Comparison of ENCODE assay signal across 13 cellular contexts in the genomic region with DNA sequence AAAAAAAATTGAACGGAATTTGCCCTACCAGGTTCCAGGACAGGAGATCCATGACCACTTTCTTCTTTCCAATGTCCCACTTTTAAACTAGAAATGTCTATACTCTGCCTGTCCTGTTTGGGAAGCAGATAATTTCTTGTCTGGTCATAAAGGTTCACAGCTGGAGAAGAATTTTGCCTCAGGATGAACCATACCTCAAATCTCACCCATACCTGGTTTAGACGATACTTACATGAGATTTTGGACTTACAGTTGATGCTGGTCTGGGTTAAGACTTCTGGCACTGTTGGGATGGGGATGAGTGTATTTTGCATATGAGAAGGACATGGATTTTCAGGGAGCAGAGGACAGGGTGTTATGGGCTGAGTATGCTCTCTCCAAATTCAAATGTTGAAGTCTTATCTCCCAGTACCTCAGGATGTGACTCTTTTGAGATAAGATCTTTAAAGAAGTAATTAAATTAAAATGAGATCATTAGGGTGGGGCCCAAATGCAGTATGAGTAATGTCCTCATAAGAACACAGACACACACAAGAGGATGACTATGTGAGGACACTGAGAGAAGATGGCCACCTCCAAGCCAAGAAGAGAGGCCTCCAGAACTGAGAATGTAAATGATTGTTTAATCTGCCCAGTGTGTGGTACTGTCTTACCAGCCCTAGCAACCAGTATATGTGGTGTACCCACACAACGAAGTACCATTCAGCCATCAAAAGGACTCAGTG. TPM values are rescaled to one million over a fixed set of nuclear protein-coding genes. Genes with fewer than 3 reads are reported as not detected.
A peak's percentile ranks its signal among the peaks of the same experiment; 100 is the strongest.
DNase-seq lines count a peak whose midpoint lies in the region; ATAC-seq and TF ChIP-seq lines count a peak whose summit lies in the region.
"Not testable (repeated sequence)": the region's sequence is repeated elsewhere in the genome, so short reads cannot be mapped to it uniquely, and the experiment has no call there.
"Had no signal": no experiment of that assay in that cellular context is flagged by ENCODE, and none has a peak within 500 bp of the region (broad histone marks: within the 10 kb centered on the region; RNA-seq: fewer than 3 reads in every experiment).

No MANE protein-coding gene starts in this region.

- peak; percentile 62 for ATAC-seq in left colon
- ATAC-seq in stimulated activated naive CD8-positive, alpha-beta T cell treated with anti-CD3 and anti-CD28 coated beads, Interleukin-15, Interleukin-2, amounts not matched to agents 100 U/mL and 50 U/mL, for 24 hours: peak; percentile 68

- DNase-seq in GM03348 (ENCODE audit: low spot score) (peak; percentile 6), M059J (ENCODE audit: low read depth) (peak; percentile 78), amniotic epithelial cell (ENCODE audit: low read depth) (peak; percentile 24)
- not testable (repeated sequence) for DNase-seq in T-helper 2 cell treated with Interferon-gamma antibody and Interleukin-4, amounts not matched to agents 5 μg/mL and 100 μg/mL, for 36 hours (ENCODE audit: low spot score); esophagus squamous epithelium (lab: John Stamatoyannopoulos, UW); left colon; stimulated activated naive CD8-positive, alpha-beta T cell treated with anti-CD3 and anti-CD28 coated beads, Interleukin-15, Interleukin-2, amounts not matched to agents 100 U/mL and 50 U/mL, for 24 hours

- H3K4me1 Mint-ChIP-seq in T-helper 2 cell treated with Interferon-gamma antibody and Interleukin-4, amounts not matched to agents 5 μg/mL and 100 μg/mL, for 36 hours (ENCODE audit: low read depth): not testable (repeated sequence)

- H3K27me3 Mint-ChIP-seq in T-helper 2 cell treated with Interferon-gamma antibody and Interleukin-4, amounts not matched to agents 5 μg/mL and 100 μg/mL, for 36 hours (ENCODE audit: low read depth): not testable (repeated sequence)

- H3K27ac ChIP-seq in ACC112 (ENCODE audit: low read depth, low read length) (peak overlapping the region; percentile 78), esophagus squamous epithelium (peak overlapping the region in 3 of 4 donors; percentile 31 to 55 (median 38))

- H3K79me2 ChIP-seq in ACC112 (ENCODE audit: control insufficient read depth, insufficient read depth, low read length, unreplicated experiment): not testable (repeated sequence)

- H3K9me3 ChIP-seq in esophagus squamous epithelium: not testable (repeated sequence)

- H3K27ac Mint-ChIP-seq in T-helper 2 cell treated with Interferon-gamma antibody and Interleukin-4, amounts not matched to agents 5 μg/mL and 100 μg/mL, for 36 hours: peak overlapping the region; percentile 38

- H3K4me1 ChIP-seq in ACC112 (ENCODE audit: control insufficient read depth, insufficient read depth, low read length, unreplicated experiment): peaks cover 17% of the 10 kb centered on the region
- H3K4me1 ChIP-seq in esophagus squamous epithelium: peaks cover 0 to 38% (median 0%) of the 10 kb centered on the region in 3 donors

- H3K36me3 ChIP-seq in ACC112 (ENCODE audit: insufficient read depth, low read length); esophagus squamous epithelium: not testable (repeated sequence)

- H3K27me3 ChIP-seq in ACC112 (ENCODE audit: insufficient read depth, low read length); esophagus squamous epithelium: not testable (repeated sequence)

- not testable (repeated sequence) for TF ChIP-seq CTCF in esophagus squamous epithelium (IDR thresholded peaks at IDR 0.05)

- not testable (repeated sequence) for H3K4me3 Mint-ChIP-seq in T-helper 2 cell treated with Interferon-gamma antibody and Interleukin-4, amounts not matched to agents 5 μg/mL and 100 μg/mL, for 36 hours

- WGBS in esophagus squamous epithelium, 2 donors: 83 to 85% methylated on average over 3 of the region's 3 CpGs

- not testable (repeated sequence) for TF ChIP-seq POLR2A in esophagus squamous epithelium (IDR thresholded peaks at IDR 0.05)

- peak overlapping the region; percentile 78 for H2AFZ ChIP-seq in ACC112 (ENCODE audit: low read length, unreplicated experiment)

- H3K4me3 ChIP-seq in ACC112 (ENCODE audit: low read depth, low read length); esophagus squamous epithelium: not testable (repeated sequence)

- H3K9me3 Mint-ChIP-seq in T-helper 2 cell treated with Interferon-gamma antibody and Interleukin-4, amounts not matched to agents 5 μg/mL and 100 μg/mL, for 36 hours: not testable (repeated sequence)

- intact Hi-C loops in esophagus squamous epithelium (cut with DNase I); left colon (cut with DNase I, micrococcal nuclease): not testable (repeated sequence)

- H3K36me3 Mint-ChIP-seq in T-helper 2 cell treated with Interferon-gamma antibody and Interleukin-4, amounts not matched to agents 5 μg/mL and 100 μg/mL, for 36 hours (ENCODE audit: low read depth): not testable (repeated sequence)

RNA-seq across cellular contexts. Expression of a gene that starts 25.0 kb away (rescaled TPM):
- 0.74 and 3.1 TPM in 2 replicates for total RNA-seq in M059J (2014; rRNA removed; shearing (Covaris generic))
- total RNA-seq in esophagus squamous epithelium (100 to 1,000 TPM in 1 of 4 donors, 10 to 100 TPM in 3; 39.5 to 204 (median 56.5) TPM), left colon (100 to 1,000 TPM; 244 to 310 TPM)
- total RNA-seq: activated CD8-positive, alpha-beta T cell treated with anti-CD3 and anti-CD28 coated beads, Interleukin-2, amount 10 ng/mL, durations not matched to agents 7 days and 5 days; H9; myocyte; progenitor cell of endocrine pancreas; T-helper 1 cell treated with Interleukin-12 subunit alpha and Interleukin-12 subunit beta and Interleukin-4 antibody, amounts not matched to agents 30 ng/mL and 1 ng/mL, for 36 hours had no signal

RNA-seq across cellular contexts. Expression of a gene that starts 46.6 kb away (rescaled TPM):
- 21.4 and 31.9 TPM in 2 replicates for total RNA-seq in M059J (2014; rRNA removed; shearing (Covaris generic))
- 10 to 100 TPM; 14.3 to 19.1 (median 16.7) TPM for total RNA-seq in esophagus squamous epithelium
- 10 to 100 TPM; 34.1 to 40.8 TPM for total RNA-seq in left colon
